10 cellular contexts compared by ENCODE assay signal in genomic region chr11:69157156-69157821, GRCh38. TPM values are rescaled to one million over a fixed set of nuclear protein-coding genes. Genes with fewer than 3 reads are reported as not detected.
A peak's percentile ranks its signal among the peaks of the same experiment; 100 is the strongest.
DNase-seq lines count a peak whose midpoint lies in the region; ATAC-seq and TF ChIP-seq lines count a peak whose summit lies in the region.
"Had no signal": no experiment of that assay in that cellular context is flagged by ENCODE, and none has a peak within 500 bp of the region (broad histone marks: within the 10 kb centered on the region; RNA-seq: fewer than 3 reads in every experiment).

No MANE protein-coding gene starts in this region.

- H3K27ac Mint-ChIP-seq in activated naive CD4-positive, alpha-beta T cell treated with anti-CD3 and anti-CD28 coated beads, Interleukin-2, amount 50 U/mL, for 72 hours, result no peak overlapping the region

- CTCF ChIA-PET in AG04450 (lab: Charles Lee), result no interaction called here

- H3K9me3 ChIP-seq in AG04450 (ENCODE audit: control insufficient read depth, insufficient read depth, low read length), result peaks cover 3% of the 10 kb centered on the region; the same call in 1 of the 2 replicates
- H3K9me3 ChIP-seq in mesodermal cell (ENCODE audit: control insufficient read depth, low read length), result no peaks in the 10 kb centered on the region

- ATAC-seq in HG02885 (IDR thresholded peaks at IDR 0.05; ENCODE audit: poor library complexity, unreplicated experiment) (no peak), HG03520 (IDR thresholded peaks at IDR 0.05; ENCODE audit: unreplicated experiment) (no peak)
- ATAC-seq in activated naive CD4-positive, alpha-beta T cell treated with anti-CD3 and anti-CD28 coated beads, Interleukin-2, amount 50 U/mL, for 72 hours, result no peak

- H3K27ac ChIP-seq in AG04450 (ENCODE audit: low read depth, low read length) (peak overlapping the region; percentile 52), mesodermal cell (ENCODE audit: low read depth, low read length, severe bottlenecking) (peak overlapping the region; percentile 80)
- H3K27ac ChIP-seq: HL-60 had no signal

- H3K4me3 ChIP-seq in AG04450 (ENCODE audit: low read depth, low read length) (no peak overlapping the region), mesodermal cell (ENCODE audit: extremely low read depth, insufficient read depth, low read length, poor library complexity, severe bottlenecking) (no peak overlapping the region)

- no peaks in the 10 kb centered on the region for H3K9me3 Mint-ChIP-seq in activated naive CD4-positive, alpha-beta T cell treated with anti-CD3 and anti-CD28 coated beads, Interleukin-2, amount 50 U/mL, for 72 hours

- POLR2A ChIA-PET in AG04450 (lab: Yijun Ruan, JAX), result interaction anchor here (0.7 to 1.5 kb wide), 2 partner anchors 12 to 680 kb away, joined by 3 to 4 read pairs; no protein-coding TSS in a partner anchor

- peaks cover 53% of the 10 kb centered on the region for H3K4me1 ChIP-seq in mesodermal cell (ENCODE audit: control insufficient read depth, insufficient read depth, low read length, poor library complexity, severe bottlenecking)

- 60 to 63% methylated on average over 38 to 42 of the region's 44 CpGs for WGBS in mesodermal cell (ENCODE audit: insufficient coverage in 2 of 2), 2 experiments

- no peaks in the 10 kb centered on the region for H3K36me3 Mint-ChIP-seq in activated naive CD4-positive, alpha-beta T cell treated with anti-CD3 and anti-CD28 coated beads, Interleukin-2, amount 50 U/mL, for 72 hours

- DNase-seq in AG04450 (ENCODE audit: low read depth, low spot score) (no peak), HuH-7 (ENCODE audit: low spot score) (peak; percentile 99), dedifferentiated amniotic fluid mesenchymal stem cell (ENCODE audit: extremely low spot score) (peak; percentile 24), DMS79 treated with DMSO at 0.1 percent for 48 hours (lab: John Stamatoyannopoulos, UW) (no peak)
- no peak for DNase-seq in activated naive CD4-positive, alpha-beta T cell treated with anti-CD3 and anti-CD28 coated beads, Interleukin-2, amount 50 U/mL, for 72 hours (ENCODE audit: low spot score in 2 of 2)
- DNase-seq: DMS 273 treated with DMSO at 0.1 percent for 48 hours had no signal

- TF ChIP-seq CTCF in AG04450 (IDR thresholded peaks at IDR 0.05; ENCODE audit: low read depth, low read length), result no peak

- peaks cover 2% of the 10 kb centered on the region for H3K27me3 ChIP-seq in AG04450 (ENCODE audit: control insufficient read depth, insufficient read depth, low read length)

- no peaks in the 10 kb centered on the region for H3K36me3 ChIP-seq in mesodermal cell (ENCODE audit: control insufficient read depth, insufficient read depth, low read length)

RNA-seq across cellular contexts. Expression of gene SMIM38, which starts 1.6 kb away (rescaled TPM):
- 0.09 and 0.10 TPM in 2 replicates for polyA plus RNA-seq in AG04450 (2011; rRNA removed)
- polyA minus RNA-seq in AG04450 (2011; rRNA and poly(A)+ RNA removed), result 0.26 and 0.28 TPM in 2 replicates
- polyA plus RNA-seq in mesodermal cell (2013, experiment 1 of 2), result 0.29 TPM
- 0.20 TPM for polyA plus RNA-seq in mesodermal cell (2013, experiment 2 of 2)
- 1 to 10 TPM in 1 of 2 donors, under 1 TPM in 1; 0.71 to 1.1 TPM for total RNA-seq in activated naive CD4-positive, alpha-beta T cell treated with anti-CD3 and anti-CD28 coated beads, Interleukin-2, amount 50 U/mL, for 72 hours

Comparison
In these comparisons a context has a peak if more than half of its experiments do, and no peak if none do; other contexts are left out.
1. DNase-seq: peak in HuH-7 (single experiment) and dedifferentiated amniotic fluid mesenchymal stem cell (single experiment); none in AG04450 (single experiment), DMS79 treated with DMSO at 0.1 percent for 48 hours (single experiment) and activated naive CD4-positive, alpha-beta T cell treated with anti-CD3 and anti-CD28 coated beads, Interleukin-2, amount 50 U/mL, for 72 hours (0 of 2).